ENCODE assay signal across 9 cellular contexts in the genomic region with DNA sequence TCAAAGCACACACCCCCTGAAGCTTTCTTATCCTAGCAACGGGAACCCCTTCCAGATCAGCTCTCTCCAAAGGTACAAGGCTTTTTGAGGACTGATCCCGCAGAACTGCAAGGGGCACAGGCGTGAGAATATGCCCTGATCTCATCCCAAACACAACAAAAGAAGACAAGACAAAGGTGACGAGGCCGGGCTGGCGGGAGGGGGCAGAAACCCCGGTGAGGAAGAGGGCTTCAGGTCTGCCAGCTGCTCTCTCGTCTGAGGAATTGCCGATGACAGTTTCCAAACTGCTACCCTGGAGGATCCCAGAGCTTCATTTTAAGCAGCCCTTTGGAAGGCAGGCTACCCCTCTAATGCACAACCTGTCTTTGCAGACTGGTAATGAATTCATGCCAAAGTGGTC. TPM values are rescaled to one million over a fixed set of nuclear protein-coding genes. Genes with fewer than 3 reads are reported as not detected.
A peak's percentile ranks its signal among the peaks of the same experiment; 100 is the strongest.
DNase-seq lines count a peak whose midpoint lies in the region; ATAC-seq and TF ChIP-seq lines count a peak whose summit lies in the region.
"Had no signal": no experiment of that assay in that cellular context is flagged by ENCODE, and none has a peak within 500 bp of the region (broad histone marks: within the 10 kb centered on the region; RNA-seq: fewer than 3 reads in every experiment).

No MANE protein-coding gene starts in this region.

- peaks cover 17% of the 10 kb centered on the region for H3K36me3 Mint-ChIP-seq in T-helper 1 cell treated with Interleukin-12 subunit alpha and Interleukin-12 subunit beta and Interleukin-4 antibody, amounts not matched to agents 30 μg/mL and 1 μg/mL, for 36 hours (ENCODE audit: low read depth)

- H3K27me3 Mint-ChIP-seq in T-helper 1 cell treated with Interleukin-12 subunit alpha and Interleukin-12 subunit beta and Interleukin-4 antibody, amounts not matched to agents 30 μg/mL and 1 μg/mL, for 36 hours (ENCODE audit: low read depth) = no peaks in the 10 kb centered on the region

- no peaks in the 10 kb centered on the region for H3K9me3 ChIP-seq in spleen

- H3K27ac ChIP-seq in spleen = peak overlapping the region; percentile 65 to 100 (median 98)

- TF ChIP-seq CTCF in WI38 (IDR thresholded peaks at IDR 0.05; ENCODE audit: low read depth, low read length) (no peak), foreskin fibroblast (IDR thresholded peaks at IDR 0.05; ENCODE audit: low read depth, low read length) (no peak), spleen (IDR thresholded peaks at IDR 0.05 in 8 of 11, conservative IDR thresholded peaks at IDR 0.05 in 3 of 11) (no peak)

- DNase-seq in T-helper 1 cell (no peak), foreskin fibroblast (no peak), spleen (no peak), NCI-H1092 treated with DMSO at 0.1 percent for 48 hours (lab: John Stamatoyannopoulos, UW) (no peak), AG20443 (ENCODE audit: low spot score) (no peak)
- DNase-seq: NCI-H1092 had no signal

- H3K27ac Mint-ChIP-seq in T-helper 1 cell treated with Interleukin-12 subunit alpha and Interleukin-12 subunit beta and Interleukin-4 antibody, amounts not matched to agents 30 μg/mL and 1 μg/mL, for 36 hours = peak overlapping the region; percentile 98

- TF ChIP-seq POLR2A in spleen (IDR thresholded peaks at IDR 0.05) = no peak

- H3K4me1 ChIP-seq in spleen = peaks cover 20 to 70% (median 52%) of the 10 kb centered on the region in 6 donors

- no peaks in the 10 kb centered on the region for H3K27me3 ChIP-seq in spleen (replicated peaks in 1 of 7)

- H3K4me1 Mint-ChIP-seq in T-helper 1 cell treated with Interleukin-12 subunit alpha and Interleukin-12 subunit beta and Interleukin-4 antibody, amounts not matched to agents 30 μg/mL and 1 μg/mL, for 36 hours (ENCODE audit: low read depth) = peaks cover 23% of the 10 kb centered on the region

- H3K4me3 Mint-ChIP-seq in T-helper 1 cell treated with Interleukin-12 subunit alpha and Interleukin-12 subunit beta and Interleukin-4 antibody, amounts not matched to agents 30 μg/mL and 1 μg/mL, for 36 hours = peak overlapping the region; percentile 100

- H3K4me3 ChIP-seq in WI38 (ENCODE audit: low read depth, low read length) = peak overlapping the region; percentile 95
- peak overlapping the region; percentile 88 to 92 for H3K4me3 ChIP-seq in foreskin fibroblast (ENCODE audit: low read depth in 1 of 2, low read length in 2 of 2)
- H3K4me3 ChIP-seq in spleen = peak overlapping the region in 5 of 8 donors; percentile 43 to 97 (median 74)

- H3K36me3 ChIP-seq in spleen = peaks cover 0 to 17% (median 11%) of the 10 kb centered on the region in 6 donors

- H3K9me3 Mint-ChIP-seq in T-helper 1 cell treated with Interleukin-12 subunit alpha and Interleukin-12 subunit beta and Interleukin-4 antibody, amounts not matched to agents 30 μg/mL and 1 μg/mL, for 36 hours = no peaks in the 10 kb centered on the region

- 24 to 64% (median 36%) methylated on average over 9 of the region's 9 CpGs for WGBS in spleen, 5 donors

- ATAC-seq in HG02610 (IDR thresholded peaks at IDR 0.05; ENCODE audit: unreplicated experiment) = no peak

- intact Hi-C loops in spleen (cut with DNase I; ENCODE audit: low total_unique reads) = no loop called here

RNA-seq across cellular contexts. Expression of gene HCFC1, which starts 3.4 kb away (rescaled TPM):
- total RNA-seq in spleen = 10 to 100 TPM; 50.6 to 86.5 (median 62.1) TPM
- 10 to 100 TPM in 2 of 3 donors, 1 to 10 TPM in 1; 9.5 to 22.7 (median 11.4) TPM for polyA plus RNA-seq in spleen

RNA-seq across cellular contexts. Expression of gene TMEM187, which starts 4.3 kb away (rescaled TPM):
- 10 to 100 TPM in 1 of 7 donors, 1 to 10 TPM in 6; 2.0 to 12.2 (median 6.2) TPM for total RNA-seq in spleen
- 1 to 10 TPM; 3.3 to 7.4 (median 4.9) TPM for polyA plus RNA-seq in spleen

RNA-seq across cellular contexts. Expression of gene RENBP, which starts 23.8 kb away (rescaled TPM):
- total RNA-seq in spleen = 100 to 1,000 TPM in 1 of 7 donors, 10 to 100 TPM in 6; 42.0 to 105 (median 63.6) TPM
- polyA plus RNA-seq in spleen = 10 to 100 TPM; 44.3 to 91.3 (median 47.9) TPM

RNA-seq across cellular contexts. Expression of gene NAA10, which starts 33.4 kb away (rescaled TPM):
- 10 to 100 TPM; 56.4 to 89.1 (median 85.5) TPM for total RNA-seq in spleen
- 100 to 1,000 TPM; 123 to 174 (median 168) TPM for polyA plus RNA-seq in spleen

RNA-seq across cellular contexts. Expression of gene ARHGAP4, which starts 42.2 kb away (rescaled TPM):
- 100 to 1,000 TPM; 176 to 317 (median 236) TPM for total RNA-seq in spleen
- polyA plus RNA-seq in spleen = 100 to 1,000 TPM; 297 to 713 (median 635) TPM
